8 cellular contexts compared by ENCODE assay signal in the genomic region with DNA sequence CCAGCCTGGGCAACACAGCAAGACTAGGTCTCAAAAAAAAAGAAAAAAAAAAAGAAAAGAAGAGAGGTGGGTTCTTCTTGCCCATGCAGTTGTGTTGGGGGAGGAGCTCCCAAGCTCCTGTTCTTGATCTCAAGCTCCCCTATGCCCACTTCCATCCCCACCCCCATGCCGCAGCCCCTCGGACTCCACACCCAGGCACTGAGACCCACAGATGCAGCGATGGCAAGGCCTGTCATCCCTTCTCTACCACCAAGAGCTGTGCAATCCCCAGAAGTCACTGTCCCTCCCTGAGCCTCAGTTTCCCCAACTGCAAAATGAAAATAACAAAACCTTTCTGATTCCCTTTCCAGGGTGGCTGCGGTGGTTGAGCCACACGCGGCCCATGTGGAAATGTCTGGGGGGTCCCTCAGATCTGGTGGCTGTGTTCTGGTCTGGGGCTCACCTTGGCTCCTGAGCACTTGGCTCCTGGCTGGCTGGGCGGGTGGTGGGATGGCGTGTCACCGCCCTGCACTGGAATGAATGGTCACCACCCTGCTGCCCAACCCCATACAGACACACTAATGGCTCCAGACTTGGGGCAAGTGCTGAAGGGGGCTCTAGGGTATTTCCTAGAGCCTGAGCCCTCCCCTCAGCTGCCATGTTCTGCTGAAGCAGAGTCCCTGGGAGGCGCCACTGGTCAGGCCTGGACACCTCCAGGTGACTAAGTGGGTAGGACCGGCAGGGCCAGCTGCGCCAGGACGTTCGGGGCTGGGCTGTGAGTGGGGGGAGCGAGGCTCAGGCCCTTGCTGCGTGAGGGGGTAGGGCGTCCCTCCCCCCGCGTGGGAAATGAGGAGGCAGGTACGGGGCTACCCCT. TPM values are rescaled to one million over a fixed set of nuclear protein-coding genes. Genes with fewer than 3 reads are reported as not detected.
DNase-seq lines count a peak whose midpoint lies in the region; ATAC-seq, FAIRE-seq and TF ChIP-seq lines count a peak whose summit lies in the region.

No MANE protein-coding gene starts in this region.

- TF ChIP-seq CTCF in epithelial cell of proximal tubule (conservative IDR thresholded peaks at IDR 0.05; ENCODE audit: low read depth, low read length) = no peak

- no peaks in the 10 kb centered on the region for H3K36me3 Mint-ChIP-seq in naive B cell

- peaks cover 0 to 7% (median 0%) of the 10 kb centered on the region in 3 donors for H3K4me1 Mint-ChIP-seq in naive B cell

- no peak overlapping the region for H3K27ac Mint-ChIP-seq in naive B cell

- peaks cover 15 to 56% (median 45%) of the 10 kb centered on the region in 3 donors for H3K27me3 Mint-ChIP-seq in naive B cell

- peak overlapping the region; percentile 42 for H3K4me3 ChIP-seq in epithelial cell of proximal tubule (ENCODE audit: low read depth, low read length)

- no peaks in the 10 kb centered on the region for H3K9me3 Mint-ChIP-seq in naive B cell

- no peak for FAIRE-seq in urothelium cell line (lab: Jason Lieb, UNC)

- peak overlapping the region; percentile 51 to 80 (median 64) for H3K4me3 Mint-ChIP-seq in naive B cell

- DNase-seq in stimulated activated CD4-positive, alpha-beta T cell treated with anti-CD3 and anti-CD28 coated beads, Interleukin-15, amount 100 ng/mL, for 24 hours = peak; percentile 1
- DNase-seq in stimulated activated CD4-positive, alpha-beta T cell treated with anti-CD3 and anti-CD28 coated beads, Interleukin-4, amount 100 ng/mL, for 4 hours = no peak
- DNase-seq in epithelial cell of proximal tubule (ENCODE audit: low read depth) = no peak
- no peak for DNase-seq in naive B cell
- DNase-seq in urothelium cell line (ENCODE audit: low spot score) = peak; percentile 17
- DNase-seq in NCI-H1436 treated with DMSO at 0.1 percent for 48 hours (lab: John Stamatoyannopoulos, UW) = no peak
- DNase-seq in NCI-H510A treated with DMSO at 0.1 percent for 48 hours (lab: John Stamatoyannopoulos, UW) = no peak

- no peak for TF ChIP-seq POLR2A in GM18505 (IDR thresholded peaks at IDR 0.05; ENCODE audit: borderline replicate concordance, extremely low read depth, insufficient read depth, insufficient read length)

- ATAC-seq in naive B cell (ENCODE audit: low read depth in 2 of 2) (no peak), GM18505 (IDR thresholded peaks at IDR 0.05; ENCODE audit: unreplicated experiment) (no peak)

RNA-seq across cellular contexts. Expression of gene KIF26A, which starts 22.5 kb away (rescaled TPM):
- 0.46 and 0.87 TPM in 2 replicates for total RNA-seq in epithelial cell of proximal tubule
- not detected for polyA plus RNA-seq in naive B cell (ENCODE audit: low read depth in 6 of 6)

RNA-seq across cellular contexts. Expression of gene ASPG, which starts 30.4 kb away (rescaled TPM):
- total RNA-seq in epithelial cell of proximal tubule = not detected in 2 replicates
- not detected for polyA plus RNA-seq in naive B cell (ENCODE audit: low read depth in 6 of 6)

Comparison
In these comparisons a context has a peak if more than half of its experiments do, and no peak if none do; other contexts are left out.
1. DNase-seq: peak in stimulated activated CD4-positive, alpha-beta T cell treated with anti-CD3 and anti-CD28 coated beads, Interleukin-15, amount 100 ng/mL, for 24 hours (single experiment) and urothelium cell line (single experiment); none in stimulated activated CD4-positive, alpha-beta T cell treated with anti-CD3 and anti-CD28 coated beads, Interleukin-4, amount 100 ng/mL, for 4 hours (0 of 2), epithelial cell of proximal tubule (single experiment), naive B cell (single experiment), NCI-H1436 treated with DMSO at 0.1 percent for 48 hours (single experiment) and NCI-H510A treated with DMSO at 0.1 percent for 48 hours (single experiment).